33 cellular contexts compared by ENCODE assay signal in genomic region chr7:6156734-6157133, GRCh38.
"Had no signal": no experiment of that assay in that cellular context is flagged by ENCODE, and none has a peak within 500 bp of the region (broad histone marks: within the 10 kb centered on the region; RNA-seq: fewer than 3 reads in every experiment).

No MANE protein-coding gene starts in this region.

- DNase-seq: activated CD4-positive, alpha-beta memory T cell treated with anti-CD3 and anti-CD28 coated beads, Interleukin-2, amount 10 ng/mL, durations not matched to agents 7 days and 5 days; activated CD4-positive, alpha-beta T cell treated with anti-CD3 and anti-CD28 coated beads for 1 hour; activated CD4-positive, alpha-beta T cell treated with anti-CD3 and anti-CD28 coated beads for 48 hours; activated CD4-positive, CD25-positive, alpha-beta regulatory T cell; activated CD8-positive, alpha-beta memory T cell treated with anti-CD3 and anti-CD28 coated beads for 24 hours; activated CD8-positive, alpha-beta memory T cell treated with anti-CD3 and anti-CD28 coated beads, Interleukin-2, amount 10 ng/mL, durations not matched to agents 7 days and 5 days; activated CD8-positive, alpha-beta memory T cell treated with anti-CD3 and anti-CD28 coated beads, Interleukin-2, amount 50 U/mL, for 48 hours; activated naive CD4-positive, alpha-beta T cell treated with anti-CD3 and anti-CD28 coated beads, Interleukin-2, amount 10 ng/mL, durations not matched to agents 7 days and 5 days; activated T-cell treated with anti-CD3 and anti-CD28 coated beads, Interleukin-2, amount 50 U/mL, for 1 hour; amygdala; Kasumi-1; KG1; MG63; NCI-H1048; NCI-H1105 treated with DMSO at 0.1 percent for 48 hours; NCI-H1436; NCI-H1694 treated with DMSO at 0.1 percent for 48 hours; NCI-H2029; NCI-H345; NCI-H510A; NCI-H526; NCI-H748 treated with DMSO at 0.1 percent for 48 hours; PC-9; SW 1271; T-helper 1 cell; T1000; WERI-Rb-1 had no signal

- H3K4me3 Mint-ChIP-seq: activated CD4-positive, alpha-beta memory T cell treated with anti-CD3 and anti-CD28 coated beads, Interleukin-2, amount 10 ng/mL, durations not matched to agents 7 days and 5 days; activated CD8-positive, alpha-beta memory T cell treated with anti-CD3 and anti-CD28 coated beads, Interleukin-2, amount 10 ng/mL, durations not matched to agents 7 days and 5 days; activated naive CD4-positive, alpha-beta T cell treated with anti-CD3 and anti-CD28 coated beads, Interleukin-2, amount 10 ng/mL, durations not matched to agents 7 days and 5 days; activated naive CD8-positive, alpha-beta T cell; central memory CD8-positive, alpha-beta T cell had no signal

- ATAC-seq: activated CD8-positive, alpha-beta memory T cell treated with anti-CD3 and anti-CD28 coated beads, Interleukin-2, amount 10 ng/mL, durations not matched to agents 7 days and 5 days; Right ventricle myocardium inferior had no signal

- H3K27me3 ChIP-seq: ascending aorta, cardiac muscle cell, MG63 had no signal

- H3K4me1 Mint-ChIP-seq: central memory CD8-positive, alpha-beta T cell had no signal

- H3K27ac ChIP-seq: ascending aorta, cardiac muscle cell, PC-9, RWPE1, WERI-Rb-1 had no signal

- H3K4me3 ChIP-seq: ascending aorta, cardiac muscle cell, MG63, PC-9 had no signal

- H3K9me3 Mint-ChIP-seq: activated CD4-positive, alpha-beta memory T cell treated with anti-CD3 and anti-CD28 coated beads, Interleukin-2, amount 10 ng/mL, durations not matched to agents 7 days and 5 days; activated naive CD4-positive, alpha-beta T cell treated with anti-CD3 and anti-CD28 coated beads, Interleukin-2, amount 10 ng/mL, durations not matched to agents 7 days and 5 days; central memory CD8-positive, alpha-beta T cell had no signal

- H3K27me3 Mint-ChIP-seq: activated CD4-positive, alpha-beta memory T cell treated with anti-CD3 and anti-CD28 coated beads, Interleukin-2, amount 10 ng/mL, durations not matched to agents 7 days and 5 days; activated CD8-positive, alpha-beta memory T cell treated with anti-CD3 and anti-CD28 coated beads, Interleukin-2, amount 10 ng/mL, durations not matched to agents 7 days and 5 days; activated naive CD4-positive, alpha-beta T cell treated with anti-CD3 and anti-CD28 coated beads, Interleukin-2, amount 10 ng/mL, durations not matched to agents 7 days and 5 days; activated naive CD8-positive, alpha-beta T cell; central memory CD8-positive, alpha-beta T cell had no signal

- H3K9me3 ChIP-seq: ascending aorta, MG63 had no signal

- H3K27ac Mint-ChIP-seq: activated CD4-positive, alpha-beta memory T cell treated with anti-CD3 and anti-CD28 coated beads, Interleukin-2, amount 10 ng/mL, durations not matched to agents 7 days and 5 days; activated CD8-positive, alpha-beta memory T cell treated with anti-CD3 and anti-CD28 coated beads, Interleukin-2, amount 10 ng/mL, durations not matched to agents 7 days and 5 days; activated naive CD4-positive, alpha-beta T cell treated with anti-CD3 and anti-CD28 coated beads, Interleukin-2, amount 10 ng/mL, durations not matched to agents 7 days and 5 days; activated naive CD8-positive, alpha-beta T cell had no signal
